In genomic region chr2:10620481-10620880, GRCh38 we compare ENCODE assay signal across 12 cellular contexts.
DNase-seq lines count a peak whose midpoint lies in the region; ATAC-seq, FAIRE-seq and TF ChIP-seq lines count a peak whose summit lies in the region.
"Had no signal": no experiment of that assay in that cellular context is flagged by ENCODE, and none has a peak within 500 bp of the region (broad histone marks: within the 10 kb centered on the region; RNA-seq: fewer than 3 reads in every experiment).

No MANE protein-coding gene starts in this region.

- intact Hi-C loops in activated CD8-positive, alpha-beta T cell treated with anti-CD3 and anti-CD28 coated beads for 36 hours (cut with micrococcal nuclease): no loop called here
- intact Hi-C loops in cardiac septum (cut with DNase I): no loop called here

- no peaks in the 10 kb centered on the region for H4K20me1 ChIP-seq in keratinocyte (ENCODE audit: control insufficient read depth, extremely low read depth, insufficient read depth, low read length)

- dilution Hi-C loops in keratinocyte (cut with MboI; ENCODE audit: extremely low pct_ligation_motif_present, low sequenced_read_pairs): no loop called here

- no peaks in the 10 kb centered on the region for H3K27me3 ChIP-seq in BJ (ENCODE audit: control insufficient read depth, insufficient read depth, low read length)
- H3K27me3 ChIP-seq in keratinocyte (ENCODE audit: control insufficient read depth, extremely low read depth, insufficient read depth, low read length): no peaks in the 10 kb centered on the region
- H3K27me3 ChIP-seq: tibial artery had no signal

- peaks cover under 1% of the 10 kb centered on the region for H3K4me1 ChIP-seq in keratinocyte (ENCODE audit: control insufficient read depth, extremely low read depth, insufficient read depth, low read length)
- H3K4me1 ChIP-seq: tibial artery had no signal

- H3K27me3 Mint-ChIP-seq in activated CD8-positive, alpha-beta T cell treated with anti-CD3 and anti-CD28 coated beads for 36 hours: no peaks in the 10 kb centered on the region

- H3K36me3 ChIP-seq in BJ (ENCODE audit: control insufficient read depth, insufficient read depth, low read length): no peaks in the 10 kb centered on the region; the same call in 1 of the 2 replicates
- peaks cover 0 to 5% of the 10 kb centered on the region in 2 experiments for H3K36me3 ChIP-seq in keratinocyte (ENCODE audit: control insufficient read depth in 2 of 2, extremely low read depth in 1 of 2, insufficient read depth in 2 of 2, low read length in 2 of 2)

- H3K4me1 Mint-ChIP-seq in activated CD8-positive, alpha-beta T cell treated with anti-CD3 and anti-CD28 coated beads for 36 hours (ENCODE audit: low read depth): peaks cover 36% of the 10 kb centered on the region

- H3K9ac ChIP-seq in keratinocyte (ENCODE audit: control insufficient read depth, extremely low read depth, insufficient read depth, low read length): no peak overlapping the region

- CTCF ChIA-PET in BJ (lab: Yijun Ruan, JAX): no interaction called here
- CTCF ChIA-PET in activated CD8-positive, alpha-beta T cell treated with anti-CD3 and anti-CD28 coated beads for 36 hours (lab: Charles Lee): interaction anchor here (1.4 to 1.7 kb wide), 2 partner anchors 22 to 39 kb away, joined by 3 read pairs; no protein-coding TSS in a partner anchor
- CTCF ChIA-PET in GM10248 (lab: Yijun Ruan, JAX): no interaction called here

- no peak overlapping the region for H3K27ac ChIP-seq in keratinocyte (ENCODE audit: control insufficient read depth, insufficient read depth, low read length)
- H3K27ac ChIP-seq: tibial artery had no signal

- FAIRE-seq in H54 (lab: Jason Lieb, UNC): no peak
- no peak for FAIRE-seq in keratinocyte (lab: Jason Lieb, UNC)

- TF ChIP-seq POLR2A in H54 (IDR thresholded peaks at IDR 0.05; ENCODE audit: low read depth, low read length) (no peak), GM18505 (IDR thresholded peaks at IDR 0.05; ENCODE audit: borderline replicate concordance, extremely low read depth, insufficient read depth, insufficient read length) (no peak)

- H3K36me3 Mint-ChIP-seq in activated CD8-positive, alpha-beta T cell treated with anti-CD3 and anti-CD28 coated beads for 36 hours (ENCODE audit: low read depth): peaks cover 65% of the 10 kb centered on the region

- no peaks in the 10 kb centered on the region for H3K9me1 ChIP-seq in keratinocyte (ENCODE audit: control insufficient read depth, extremely low read depth, insufficient read depth, low read length)

- ATAC-seq in activated CD8-positive, alpha-beta T cell treated with anti-CD3 and anti-CD28 coated beads for 36 hours: peak; percentile 79
- ATAC-seq in GM18505 (IDR thresholded peaks at IDR 0.05; ENCODE audit: unreplicated experiment) (no peak), GM18873 (IDR thresholded peaks at IDR 0.05; ENCODE audit: low FRiP score, unreplicated experiment) (no peak)
- ATAC-seq: esophagus mucosa had no signal

- TF ChIP-seq CTCF in BJ (IDR thresholded peaks at IDR 0.05; ENCODE audit: insufficient read depth, low read depth, low read length) (no peak), keratinocyte (optimal IDR thresholded peaks at IDR 0.05 in 1 of 3, IDR thresholded peaks at IDR 0.05 in 1 of 3, conservative IDR thresholded peaks at IDR 0.05 in 1 of 3; ENCODE audit: extremely low read depth in 1 of 3, insufficient read depth in 2 of 3, low read length in 3 of 3) (no peak), GM10248 (IDR thresholded peaks at IDR 0.05; ENCODE audit: control extremely low read depth, extremely low read depth, low read depth, missing control alignments) (no peak)
- TF ChIP-seq CTCF in activated CD8-positive, alpha-beta T cell treated with anti-CD3 and anti-CD28 coated beads for 36 hours (IDR thresholded peaks at IDR 0.05): no peak

- no peaks in the 10 kb centered on the region for H3K9me3 ChIP-seq in keratinocyte (ENCODE audit: control insufficient read depth, low read depth, low read length)
- H3K9me3 ChIP-seq: tibial artery had no signal

- no peaks in the 10 kb centered on the region for H3K9me3 Mint-ChIP-seq in activated CD8-positive, alpha-beta T cell treated with anti-CD3 and anti-CD28 coated beads for 36 hours

- no peak overlapping the region for H3K4me2 ChIP-seq in keratinocyte (ENCODE audit: control insufficient read depth, extremely low read depth, insufficient read depth, low read depth, low read length)

- no peak overlapping the region for H2AFZ ChIP-seq in keratinocyte (ENCODE audit: control insufficient read depth, low read length)

- peak; percentile 60 for DNase-seq in BJ (ENCODE audit: low read depth)
- peak; percentile 5 for DNase-seq in H54 (ENCODE audit: insufficient read length, low spot score)
- peak; percentile 3 for DNase-seq in activated CD8-positive, alpha-beta T cell treated with anti-CD3 and anti-CD28 coated beads for 36 hours
- DNase-seq in keratinocyte (ENCODE audit: low read depth, low spot score): peak; percentile 26
- no peak for DNase-seq in GM10248 (ENCODE audit: extremely low spot score)
- no peak for DNase-seq in cardiac septum (ENCODE audit: low spot score)
- DNase-seq: NCI-H2107; stimulated activated CD4-positive, alpha-beta T cell treated with anti-CD3 and anti-CD28 coated beads, Interleukin-1b, Interleukin-23, amount 100 ng/mL, for 48 hours; tibial artery had no signal

- no peak overlapping the region for H3K4me3 Mint-ChIP-seq in activated CD8-positive, alpha-beta T cell treated with anti-CD3 and anti-CD28 coated beads for 36 hours

- H3K27ac Mint-ChIP-seq in activated CD8-positive, alpha-beta T cell treated with anti-CD3 and anti-CD28 coated beads for 36 hours: no peak overlapping the region

- POLR2A ChIA-PET in BJ (lab: Charles Lee) (no interaction called here), GM10248 (lab: Yijun Ruan, JAX) (no interaction called here)
- POLR2A ChIA-PET in activated CD8-positive, alpha-beta T cell treated with anti-CD3 and anti-CD28 coated beads for 36 hours (lab: Charles Lee): interaction anchor here (0.6 kb wide), 1 partner anchor 169 kb away, joined by 3 read pairs; no protein-coding TSS in a partner anchor

- H3K4me3 ChIP-seq in BJ (ENCODE audit: low read depth, low read length) (no peak overlapping the region), keratinocyte (ENCODE audit: control insufficient read depth in 2 of 3, extremely low read depth in 1 of 3, insufficient read depth in 2 of 3, low read depth in 1 of 3, low read length in 3 of 3) (no peak overlapping the region)
- H3K4me3 ChIP-seq: tibial artery had no signal

- no peaks in the 10 kb centered on the region for H3K79me2 ChIP-seq in keratinocyte (ENCODE audit: control insufficient read depth, insufficient read depth, low read length)

Comparison
In these comparisons a context has a peak if more than half of its experiments do, and no peak if none do; other contexts are left out.
1. DNase-seq: peak in BJ (single experiment), H54 (single experiment), activated CD8-positive, alpha-beta T cell treated with anti-CD3 and anti-CD28 coated beads for 36 hours (single experiment) and keratinocyte (single experiment); none in GM10248 (single experiment) and cardiac septum (single experiment).